16 cellular contexts compared by ENCODE assay signal in the genomic region with DNA sequence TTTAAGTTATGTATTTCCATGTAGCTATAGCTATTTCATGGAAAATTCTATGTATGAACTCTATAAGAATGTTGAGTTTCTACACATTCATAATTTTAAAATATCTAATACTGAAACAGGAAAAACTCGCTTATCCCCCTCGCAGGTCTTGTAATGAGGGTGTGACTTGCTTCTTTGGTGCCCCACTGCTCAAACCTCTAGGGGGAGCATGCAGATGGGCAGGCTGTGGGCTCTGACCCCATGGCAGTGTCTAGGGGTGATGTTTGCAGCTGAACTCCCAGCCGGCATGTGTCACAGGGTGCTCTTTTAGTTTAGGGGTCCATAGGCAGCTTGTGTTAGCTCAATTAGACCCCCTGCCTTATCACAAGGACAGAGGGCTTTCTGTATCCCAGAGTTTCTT.
"Had no signal": no experiment of that assay in that cellular context is flagged by ENCODE, and none has a peak within 500 bp of the region (broad histone marks: within the 10 kb centered on the region; RNA-seq: fewer than 3 reads in every experiment).

No MANE protein-coding gene starts in this region.

- DNase-seq: activated CD4-positive, alpha-beta T cell treated with anti-CD3 and anti-CD28 coated beads, Interleukin-2, amount 10 ng/mL, durations not matched to agents 7 days and 5 days; activated CD8-positive, alpha-beta T cell treated with anti-CD3 and anti-CD28 coated beads, Interleukin-2, amount 10 ng/mL, durations not matched to agents 7 days and 5 days; activated naive CD4-positive, alpha-beta T cell treated with anti-CD3 and anti-CD28 coated beads, Interleukin-2, amount 10 ng/mL, durations not matched to agents 7 days and 5 days; activated T-cell treated with anti-CD3 and anti-CD28 coated beads, Interleukin-2, amount 50 U/mL, for 24 hours; cerebellar nuclear complex; cortex of kidney; effector CD4-positive, alpha-beta T cell; left cardiac atrium; mesenchymal stem cell; naive thymus-derived CD8-positive, alpha-beta T cell; pancreas; stimulated activated naive B cell treated with anti-CD40 and anti-IgM and Interleukin-4, amounts not matched to agents 10 μg/mL and 1 μg/mL and 100 μg/mL, for 72 hours had no signal

- H3K27ac Mint-ChIP-seq: activated CD4-positive, alpha-beta T cell treated with anti-CD3 and anti-CD28 coated beads, Interleukin-2, amount 10 ng/mL, durations not matched to agents 7 days and 5 days; activated CD8-positive, alpha-beta T cell treated with anti-CD3 and anti-CD28 coated beads, Interleukin-2, amount 10 ng/mL, durations not matched to agents 7 days and 5 days; activated naive CD4-positive, alpha-beta T cell treated with anti-CD3 and anti-CD28 coated beads, Interleukin-2, amount 10 ng/mL, durations not matched to agents 7 days and 5 days; activated T-cell treated with anti-CD3 and anti-CD28 coated beads, Interleukin-2, amount 50 U/mL, for 24 hours; naive thymus-derived CD8-positive, alpha-beta T cell; stimulated activated naive B cell treated with anti-CD40 and anti-IgM and Interleukin-4, amounts not matched to agents 10 μg/mL and 1 μg/mL and 100 μg/mL, for 72 hours had no signal

- H3K4me3 ChIP-seq: breast epithelium, esophagus muscularis mucosa, pancreas had no signal

- H3K27me3 Mint-ChIP-seq: activated CD4-positive, alpha-beta T cell treated with anti-CD3 and anti-CD28 coated beads, Interleukin-2, amount 10 ng/mL, durations not matched to agents 7 days and 5 days; activated naive CD4-positive, alpha-beta T cell treated with anti-CD3 and anti-CD28 coated beads, Interleukin-2, amount 10 ng/mL, durations not matched to agents 7 days and 5 days; activated T-cell treated with anti-CD3 and anti-CD28 coated beads, Interleukin-2, amount 50 U/mL, for 24 hours; naive thymus-derived CD8-positive, alpha-beta T cell; stimulated activated naive B cell treated with anti-CD40 and anti-IgM and Interleukin-4, amounts not matched to agents 10 μg/mL and 1 μg/mL and 100 μg/mL, for 72 hours had no signal

- H3K36me3 ChIP-seq: breast epithelium, esophagus muscularis mucosa, neutrophil, pancreas had no signal

- H3K27me3 ChIP-seq: breast epithelium, esophagus muscularis mucosa, neutrophil, pancreas had no signal

- H3K9me3 ChIP-seq: esophagus muscularis mucosa, neutrophil, pancreas had no signal

- H3K4me3 Mint-ChIP-seq: activated CD4-positive, alpha-beta T cell treated with anti-CD3 and anti-CD28 coated beads, Interleukin-2, amount 10 ng/mL, durations not matched to agents 7 days and 5 days; activated CD8-positive, alpha-beta T cell treated with anti-CD3 and anti-CD28 coated beads, Interleukin-2, amount 10 ng/mL, durations not matched to agents 7 days and 5 days; activated naive CD4-positive, alpha-beta T cell treated with anti-CD3 and anti-CD28 coated beads, Interleukin-2, amount 10 ng/mL, durations not matched to agents 7 days and 5 days; activated T-cell treated with anti-CD3 and anti-CD28 coated beads, Interleukin-2, amount 50 U/mL, for 24 hours; naive thymus-derived CD8-positive, alpha-beta T cell; stimulated activated naive B cell treated with anti-CD40 and anti-IgM and Interleukin-4, amounts not matched to agents 10 μg/mL and 1 μg/mL and 100 μg/mL, for 72 hours had no signal

- H3K4me1 Mint-ChIP-seq: activated CD4-positive, alpha-beta T cell treated with anti-CD3 and anti-CD28 coated beads, Interleukin-2, amount 10 ng/mL, durations not matched to agents 7 days and 5 days; activated naive CD4-positive, alpha-beta T cell treated with anti-CD3 and anti-CD28 coated beads, Interleukin-2, amount 10 ng/mL, durations not matched to agents 7 days and 5 days; naive thymus-derived CD8-positive, alpha-beta T cell; stimulated activated naive B cell treated with anti-CD40 and anti-IgM and Interleukin-4, amounts not matched to agents 10 μg/mL and 1 μg/mL and 100 μg/mL, for 72 hours had no signal

- H3K4me1 ChIP-seq: breast epithelium, esophagus muscularis mucosa, pancreas had no signal

- H3K27ac ChIP-seq: breast epithelium, esophagus muscularis mucosa, neutrophil, pancreas had no signal

- FAIRE-seq: astrocyte, pancreas had no signal

- ATAC-seq: activated CD8-positive, alpha-beta T cell treated with anti-CD3 and anti-CD28 coated beads, Interleukin-2, amount 10 ng/mL, durations not matched to agents 7 days and 5 days; left cardiac atrium; naive thymus-derived CD8-positive, alpha-beta T cell; pancreas; stimulated activated naive B cell treated with anti-CD40 and anti-IgM and Interleukin-4, amounts not matched to agents 10 μg/mL and 1 μg/mL and 100 μg/mL, for 72 hours had no signal

- H3K36me3 Mint-ChIP-seq: activated naive CD4-positive, alpha-beta T cell treated with anti-CD3 and anti-CD28 coated beads, Interleukin-2, amount 10 ng/mL, durations not matched to agents 7 days and 5 days; naive thymus-derived CD8-positive, alpha-beta T cell; stimulated activated naive B cell treated with anti-CD40 and anti-IgM and Interleukin-4, amounts not matched to agents 10 μg/mL and 1 μg/mL and 100 μg/mL, for 72 hours had no signal
